In the genomic region with DNA sequence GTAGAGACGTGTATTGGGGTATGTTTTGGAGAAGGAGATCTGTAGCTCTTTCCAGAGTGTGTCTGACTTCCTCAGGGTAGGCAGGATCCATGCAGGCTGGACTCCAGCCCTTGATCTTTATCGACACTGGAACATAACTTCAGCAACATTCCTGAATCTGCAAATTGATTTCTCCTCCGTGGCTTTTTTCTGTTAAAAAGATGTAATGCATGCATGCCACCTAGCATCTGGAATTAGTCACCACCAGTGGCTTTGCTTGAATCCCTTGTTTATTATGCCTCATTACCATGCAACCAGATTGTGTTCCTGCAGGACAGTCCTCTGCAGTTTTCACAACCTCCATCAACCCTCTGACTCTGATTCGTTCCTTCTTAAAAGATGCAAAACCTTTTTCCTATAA, we compare ENCODE assay signal across 1 cellular context.
TF ChIP-seq lines count a peak whose summit lies in the region.

No MANE protein-coding gene starts in this region.

TF ChIP-seq in IMR-90, 13 proteins besides CTCF, POLR2A, EP300 and RAD21:
- TF ChIP-seq CEBPB (IDR thresholded peaks at IDR 0.05; ENCODE audit: low read depth, low read length): peak; percentile 32; the same call in 1 of the 2 replicates
- TF ChIP-seq MXI1 (IDR thresholded peaks at IDR 0.05; ENCODE audit: borderline replicate concordance, low read depth, low read length): no peak
